1 cellular context compared by ENCODE assay signal in genomic region chr12:32755051-32755653, GRCh38.
TF ChIP-seq lines count a peak whose summit lies in the region.

No MANE protein-coding gene starts in this region.

TF ChIP-seq in HepG2, 621 proteins besides CTCF, POLR2A, EP300 and RAD21 (continued from another document and continues in another):
- TF ChIP-seq GZF1 (CRISPR knock-in tag; IDR thresholded peaks at IDR 0.05) (peak; percentile 43; the same call in 1 of the 2 replicates), ZNF776 (CRISPR knock-in tag; IDR thresholded peaks at IDR 0.05) (peak; percentile 43; the same call in 1 of the 2 replicates), HHEX (CRISPR knock-in tag; IDR thresholded peaks at IDR 0.05) (no peak), AGO2 (optimal IDR thresholded peaks at IDR 0.05; ENCODE audit: low read depth, low read length) (peak; percentile 89), TAF15 (IDR thresholded peaks at IDR 0.05; ENCODE audit: low read depth, low read length, poor library complexity, severe bottlenecking) (peak; percentile 63), SP1 (IDR thresholded peaks at IDR 0.05) (no peak), SP1 (CRISPR knock-in tag; IDR thresholded peaks at IDR 0.05) (peak; percentile 35; the same call in 1 of the 2 replicates), JUN (CRISPR knock-in tag; IDR thresholded peaks at IDR 0.05) (no peak), ZNF691 (CRISPR knock-in tag; IDR thresholded peaks at IDR 0.05; ENCODE audit: borderline replicate concordance, low read depth) (no peak), ZFYVE20 (CRISPR knock-in tag; IDR thresholded peaks at IDR 0.05; ENCODE audit: borderline replicate concordance, low read depth) (peak; percentile 60; the same call in 1 of the 2 replicates), RFX3 (CRISPR knock-in tag; IDR thresholded peaks at IDR 0.05) (no peak), JUNB (CRISPR knock-in tag; IDR thresholded peaks at IDR 0.05; ENCODE audit: borderline replicate concordance) (no peak), ZNF839 (CRISPR knock-in tag; IDR thresholded peaks at IDR 0.05; ENCODE audit: borderline replicate concordance) (peak; percentile 86; the same call in 1 of the 2 replicates), MEF2D (CRISPR knock-in tag; IDR thresholded peaks at IDR 0.05) (peak; percentile 24; the same call in 1 of the 2 replicates), FOXK1 (CRISPR knock-in tag; IDR thresholded peaks at IDR 0.05; ENCODE audit: borderline replicate concordance, low read depth) (peak; percentile 32; the same call in 1 of the 2 replicates), HIC2 (CRISPR knock-in tag; IDR thresholded peaks at IDR 0.05; ENCODE audit: low read depth) (0 out of 2 replicates have a peak, but pooled peaks have one; percentile 39), DR1 (CRISPR knock-in tag; IDR thresholded peaks at IDR 0.05) (0 out of 2 replicates have a peak, but pooled peaks have one; percentile 33), MED13 (CRISPR knock-in tag; IDR thresholded peaks at IDR 0.05) (no peak), ZNF878 (CRISPR knock-in tag; IDR thresholded peaks at IDR 0.05) (no peak), BATF2 (CRISPR knock-in tag; IDR thresholded peaks at IDR 0.05) (no peak), ELF1 (CRISPR knock-in tag; IDR thresholded peaks at IDR 0.05) (peak; percentile 90), MXD1 (CRISPR knock-in tag; IDR thresholded peaks at IDR 0.05) (peak; percentile 89), ZNF343 (CRISPR knock-in tag; IDR thresholded peaks at IDR 0.05) (peak; percentile 85; the same call in 1 of the 2 replicates), ZFP62 (CRISPR knock-in tag; IDR thresholded peaks at IDR 0.05) (no peak), ZNF510 (CRISPR knock-in tag; IDR thresholded peaks at IDR 0.05; ENCODE audit: low read depth) (0 out of 2 replicates have a peak, but pooled peaks have one; percentile 34), RFXAP (CRISPR knock-in tag; IDR thresholded peaks at IDR 0.05; ENCODE audit: borderline replicate concordance) (no peak; the same call in 1 of the 2 replicates), ZFX (CRISPR knock-in tag; IDR thresholded peaks at IDR 0.05; ENCODE audit: low read depth) (peak; percentile 86), CHCHD3 (CRISPR knock-in tag; IDR thresholded peaks at IDR 0.05) (peak; percentile 84), KLF11 (CRISPR knock-in tag; IDR thresholded peaks at IDR 0.05) (no peak), ZNF263 (CRISPR knock-in tag; IDR thresholded peaks at IDR 0.05) (0 out of 2 replicates have a peak, but pooled peaks have one; percentile 9), THYN1 (CRISPR knock-in tag; IDR thresholded peaks at IDR 0.05; ENCODE audit: borderline replicate concordance, low read depth) (no peak), ZNF136 (CRISPR knock-in tag; IDR thresholded peaks at IDR 0.05; ENCODE audit: low read depth) (no peak), AKAP8 (CRISPR knock-in tag; IDR thresholded peaks at IDR 0.05) (no peak), ZNF644 (CRISPR knock-in tag; IDR thresholded peaks at IDR 0.05; ENCODE audit: low read depth) (no peak), ZNF331 (CRISPR knock-in tag; IDR thresholded peaks at IDR 0.05) (peak; percentile 40; the same call in 1 of the 2 replicates), ZNF468 (CRISPR knock-in tag; IDR thresholded peaks at IDR 0.05) (0 out of 2 replicates have a peak, but pooled peaks have one; percentile 54), SKI (IDR thresholded peaks at IDR 0.05; ENCODE audit: partially characterized antibody) (peak; percentile 19), ZNF580 (CRISPR knock-in tag; IDR thresholded peaks at IDR 0.05; ENCODE audit: borderline replicate concordance, low read depth) (peak; percentile 81), TARDBP (CRISPR knock-in tag; IDR thresholded peaks at IDR 0.05) (no peak), HOXA3 (CRISPR knock-in tag; IDR thresholded peaks at IDR 0.05) (peak; percentile 7; the same call in 1 of the 2 replicates), ZBTB3 (CRISPR knock-in tag; IDR thresholded peaks at IDR 0.05; ENCODE audit: borderline replicate concordance, low read depth) (no peak), LCORL (IDR thresholded peaks at IDR 0.05) (no peak), LCORL (CRISPR knock-in tag; IDR thresholded peaks at IDR 0.05) (peak; percentile 47), ZNF547 (CRISPR knock-in tag; IDR thresholded peaks at IDR 0.05) (no peak), HNRNPUL1 (IDR thresholded peaks at IDR 0.05; ENCODE audit: low read depth, low read length) (0 out of 2 replicates have a peak, but pooled peaks have one; percentile 22), ATF7-NPFF (CRISPR knock-in tag; IDR thresholded peaks at IDR 0.05; ENCODE audit: low read depth) (no peak), HOMEZ (CRISPR knock-in tag; IDR thresholded peaks at IDR 0.05; ENCODE audit: low read depth) (peak; percentile 31; the same call in 1 of the 2 replicates), MYC (CRISPR knock-in tag; IDR thresholded peaks at IDR 0.05; ENCODE audit: borderline replicate concordance) (peak; percentile 69), SIN3A (IDR thresholded peaks at IDR 0.05; ENCODE audit: borderline replicate concordance, low read depth, low read length) (peak; percentile 52; the same call in 1 of the 2 replicates), ZNF768 (CRISPR knock-in tag; IDR thresholded peaks at IDR 0.05) (peak; percentile 76), ZNF33B (CRISPR knock-in tag; IDR thresholded peaks at IDR 0.05) (0 out of 2 replicates have a peak, but pooled peaks have one; percentile 17), ZC3H13 (CRISPR knock-in tag; IDR thresholded peaks at IDR 0.05) (peak; percentile 68; the same call in 1 of the 2 replicates), SPEN (CRISPR knock-in tag; IDR thresholded peaks at IDR 0.05; ENCODE audit: low read depth) (peak; percentile 66; the same call in 1 of the 2 replicates), MXD3 (CRISPR knock-in tag; IDR thresholded peaks at IDR 0.05) (no peak; the same call in 1 of the 2 replicates), REL (CRISPR knock-in tag; conservative IDR thresholded peaks at IDR 0.05) (no peak), MIER3 (CRISPR knock-in tag; IDR thresholded peaks at IDR 0.05; ENCODE audit: borderline replicate concordance) (peak; percentile 43; the same call in 1 of the 2 replicates), ZNF430 (CRISPR knock-in tag; IDR thresholded peaks at IDR 0.05) (no peak), ZBTB25 (CRISPR knock-in tag; IDR thresholded peaks at IDR 0.05) (0 out of 2 replicates have a peak, but pooled peaks have one; percentile 15), ZNF724P (CRISPR knock-in tag; IDR thresholded peaks at IDR 0.05; ENCODE audit: borderline replicate concordance) (no peak), MYPOP (CRISPR knock-in tag; IDR thresholded peaks at IDR 0.05) (peak; percentile 68; the same call in 1 of the 2 replicates), ZNF224 (CRISPR knock-in tag; IDR thresholded peaks at IDR 0.05) (peak; percentile 74), SETDB1 (CRISPR knock-in tag; IDR thresholded peaks at IDR 0.05; ENCODE audit: borderline replicate concordance) (no peak), TOPORS (CRISPR knock-in tag; IDR thresholded peaks at IDR 0.05) (0 out of 2 replicates have a peak, but pooled peaks have one; percentile 47), ZNF792 (CRISPR knock-in tag; IDR thresholded peaks at IDR 0.05) (peak; percentile 55; the same call in 1 of the 2 replicates), HMGXB4 (CRISPR knock-in tag; IDR thresholded peaks at IDR 0.05; ENCODE audit: borderline replicate concordance in 1 of 2, low read depth in 1 of 2) (peak; percentile 88 to 97), ZNF432 (CRISPR knock-in tag; IDR thresholded peaks at IDR 0.05; ENCODE audit: borderline replicate concordance) (0 out of 2 replicates have a peak, but pooled peaks have one; percentile 59), RXRA (CRISPR knock-in tag; IDR thresholded peaks at IDR 0.05) (peak; percentile 58), CREBL2 (CRISPR knock-in tag; IDR thresholded peaks at IDR 0.05; ENCODE audit: borderline replicate concordance) (no peak), ZNF230 (CRISPR knock-in tag; IDR thresholded peaks at IDR 0.05) (peak; percentile 76; the same call in 1 of the 2 replicates), NFE2L1 (CRISPR knock-in tag; IDR thresholded peaks at IDR 0.05; ENCODE audit: borderline replicate concordance) (no peak), FOXC1 (CRISPR knock-in tag; IDR thresholded peaks at IDR 0.05; ENCODE audit: borderline replicate concordance) (peak; percentile 79)
